ENCODE assay signal across 28 cellular contexts in genomic region chr11:132855516-132855915, GRCh38.
"Had no signal": no experiment of that assay in that cellular context is flagged by ENCODE, and none has a peak within 500 bp of the region (broad histone marks: within the 10 kb centered on the region; RNA-seq: fewer than 3 reads in every experiment).

No MANE protein-coding gene starts in this region.

- H3K9me3 ChIP-seq: esophagus muscularis mucosa, gastrocnemius medialis had no signal

- ATAC-seq: activated naive CD4-positive, alpha-beta T cell treated with anti-CD3 and anti-CD28 coated beads, Interleukin-2, amount 50 U/mL, for 72 hours; activated T-cell treated with anti-CD3 and anti-CD28 coated beads, Interleukin-2, amount 50 U/mL, for 72 hours; foreskin keratinocyte; gastrocnemius medialis; heart left ventricle had no signal

- H3K27ac ChIP-seq: brain microvascular endothelial cell, esophagus muscularis mucosa, foreskin keratinocyte, gastrocnemius medialis, heart left ventricle had no signal

- H3K27me3 ChIP-seq: brain microvascular endothelial cell, esophagus muscularis mucosa, foreskin keratinocyte, gastrocnemius medialis, heart left ventricle had no signal

- H3K27ac Mint-ChIP-seq: activated CD4-positive, alpha-beta memory T cell treated with anti-CD3 and anti-CD28 coated beads, Interleukin-2, amount 10 ng/mL, durations not matched to agents 7 days and 5 days; activated CD4-positive, alpha-beta T cell treated with anti-CD3 and anti-CD28 coated beads, Interleukin-2, amount 10 ng/mL, durations not matched to agents 7 days and 5 days; activated naive CD4-positive, alpha-beta T cell treated with anti-CD3 and anti-CD28 coated beads, Interleukin-2, amount 10 ng/mL, durations not matched to agents 7 days and 5 days; activated naive CD4-positive, alpha-beta T cell treated with anti-CD3 and anti-CD28 coated beads, Interleukin-2, amount 50 U/mL, for 72 hours; activated naive CD8-positive, alpha-beta T cell treated with anti-CD3 and anti-CD28 coated beads, Interleukin-2, amount 10 ng/mL, durations not matched to agents 7 days and 5 days; activated T-cell treated with anti-CD3 and anti-CD28 coated beads, Interleukin-2, amount 50 U/mL, for 24 hours; activated T-cell treated with anti-CD3 and anti-CD28 coated beads, Interleukin-2, amount 50 U/mL, for 72 hours had no signal

- H3K4me3 Mint-ChIP-seq: activated CD4-positive, alpha-beta memory T cell treated with anti-CD3 and anti-CD28 coated beads, Interleukin-2, amount 10 ng/mL, durations not matched to agents 7 days and 5 days; activated CD4-positive, alpha-beta T cell treated with anti-CD3 and anti-CD28 coated beads, Interleukin-2, amount 10 ng/mL, durations not matched to agents 7 days and 5 days; activated naive CD4-positive, alpha-beta T cell treated with anti-CD3 and anti-CD28 coated beads, Interleukin-2, amount 10 ng/mL, durations not matched to agents 7 days and 5 days; activated naive CD8-positive, alpha-beta T cell treated with anti-CD3 and anti-CD28 coated beads, Interleukin-2, amount 10 ng/mL, durations not matched to agents 7 days and 5 days; activated T-cell treated with anti-CD3 and anti-CD28 coated beads, Interleukin-2, amount 50 U/mL, for 24 hours; activated T-cell treated with anti-CD3 and anti-CD28 coated beads, Interleukin-2, amount 50 U/mL, for 72 hours had no signal

- H3K27me3 Mint-ChIP-seq: activated CD4-positive, alpha-beta memory T cell treated with anti-CD3 and anti-CD28 coated beads, Interleukin-2, amount 10 ng/mL, durations not matched to agents 7 days and 5 days; activated CD4-positive, alpha-beta T cell treated with anti-CD3 and anti-CD28 coated beads, Interleukin-2, amount 10 ng/mL, durations not matched to agents 7 days and 5 days had no signal

- H3K4me1 ChIP-seq: esophagus muscularis mucosa, foreskin keratinocyte, gastrocnemius medialis, heart left ventricle had no signal

- H3K9me3 Mint-ChIP-seq: activated CD4-positive, alpha-beta memory T cell treated with anti-CD3 and anti-CD28 coated beads, Interleukin-2, amount 10 ng/mL, durations not matched to agents 7 days and 5 days; activated naive CD4-positive, alpha-beta T cell treated with anti-CD3 and anti-CD28 coated beads, Interleukin-2, amount 50 U/mL, for 72 hours; activated naive CD8-positive, alpha-beta T cell treated with anti-CD3 and anti-CD28 coated beads, Interleukin-2, amount 10 ng/mL, durations not matched to agents 7 days and 5 days; activated T-cell treated with anti-CD3 and anti-CD28 coated beads, Interleukin-2, amount 50 U/mL, for 24 hours; activated T-cell treated with anti-CD3 and anti-CD28 coated beads, Interleukin-2, amount 50 U/mL, for 72 hours had no signal

- H3K36me3 Mint-ChIP-seq: activated naive CD4-positive, alpha-beta T cell treated with anti-CD3 and anti-CD28 coated beads, Interleukin-2, amount 10 ng/mL, durations not matched to agents 7 days and 5 days; activated naive CD4-positive, alpha-beta T cell treated with anti-CD3 and anti-CD28 coated beads, Interleukin-2, amount 50 U/mL, for 72 hours; activated naive CD8-positive, alpha-beta T cell treated with anti-CD3 and anti-CD28 coated beads, Interleukin-2, amount 10 ng/mL, durations not matched to agents 7 days and 5 days had no signal

- H3K4me3 ChIP-seq: esophagus muscularis mucosa, gastrocnemius medialis, heart left ventricle had no signal

- H3K4me1 Mint-ChIP-seq: activated CD4-positive, alpha-beta memory T cell treated with anti-CD3 and anti-CD28 coated beads, Interleukin-2, amount 10 ng/mL, durations not matched to agents 7 days and 5 days; activated CD4-positive, alpha-beta T cell treated with anti-CD3 and anti-CD28 coated beads, Interleukin-2, amount 10 ng/mL, durations not matched to agents 7 days and 5 days; activated naive CD4-positive, alpha-beta T cell treated with anti-CD3 and anti-CD28 coated beads, Interleukin-2, amount 10 ng/mL, durations not matched to agents 7 days and 5 days; activated naive CD8-positive, alpha-beta T cell treated with anti-CD3 and anti-CD28 coated beads, Interleukin-2, amount 10 ng/mL, durations not matched to agents 7 days and 5 days had no signal

- H3K36me3 ChIP-seq: brain microvascular endothelial cell, esophagus muscularis mucosa, gastrocnemius medialis, heart left ventricle had no signal

- DNase-seq: activated CD4-positive, alpha-beta memory T cell treated with anti-CD3 and anti-CD28 coated beads, Interleukin-2, amount 10 ng/mL, durations not matched to agents 7 days and 5 days; activated CD4-positive, alpha-beta T cell treated with anti-CD3 and anti-CD28 coated beads for 4 hours; activated CD4-positive, alpha-beta T cell treated with anti-CD3 and anti-CD28 coated beads, Interleukin-2, amount 10 ng/mL, durations not matched to agents 7 days and 5 days; activated CD4-positive, alpha-beta T cell treated with anti-CD3 and anti-CD28 coated beads, Interleukin-2, amount 50 U/mL, for 4 hours; activated CD4-positive, CD25-positive, alpha-beta regulatory T cell; activated CD4-positive, CD25-positive, alpha-beta regulatory T cell treated with anti-CD3 and anti-CD28 coated beads, Interleukin-2, amount 50 U/mL, for 72 hours; activated CD8-positive, alpha-beta memory T cell treated with anti-CD3 and anti-CD28 coated beads, Interleukin-2, amount 50 U/mL, for 48 hours; activated gamma-delta T cell; activated naive CD4-positive, alpha-beta T cell; activated naive CD4-positive, alpha-beta T cell treated with anti-CD3 and anti-CD28 coated beads, Interleukin-2, amount 10 ng/mL, durations not matched to agents 7 days and 5 days; activated naive CD8-positive, alpha-beta T cell treated with anti-CD3 and anti-CD28 coated beads, Interleukin-2, amount 10 ng/mL, durations not matched to agents 7 days and 5 days; activated T-cell treated with anti-CD3 and anti-CD28 coated beads for 4 hours; activated T-cell treated with anti-CD3 and anti-CD28 coated beads, Interleukin-2, amount 50 U/mL, for 24 hours; activated T-cell treated with anti-CD3 and anti-CD28 coated beads, Interleukin-2, amount 50 U/mL, for 72 hours; amniotic stem cell; anterior cingulate cortex; brain microvascular endothelial cell; caudate nucleus; cortex of kidney; effector CD8-positive, alpha-beta T cell; foreskin keratinocyte; gastrocnemius medialis; glutamatergic neuron; heart left ventricle; hypothalamus; T-helper 2 cell had no signal
